Comparison of ENCODE assay signal across 24 cellular contexts in genomic region chr22:38282397-38282796, GRCh38. TPM values are rescaled to one million over a fixed set of nuclear protein-coding genes. Genes with fewer than 3 reads are reported as not detected.
DNase-seq lines count a peak whose midpoint lies in the region; ATAC-seq, FAIRE-seq and TF ChIP-seq lines count a peak whose summit lies in the region.
"Had no signal": no experiment of that assay in that cellular context is flagged by ENCODE, and none has a peak within 500 bp of the region (broad histone marks: within the 10 kb centered on the region; RNA-seq: fewer than 3 reads in every experiment).

No MANE protein-coding gene starts in this region.

- intact Hi-C loops in HepG2 (cut with micrococcal nuclease; ENCODE audit: unreplicated experiment) (no loop called here), right lobe of liver (cut with DNase I) (no loop called here), pancreas (cut with DNase I) (no loop called here)

- ATAC-seq in HepG2 (no peak), right lobe of liver (no peak), pancreas (no peak)
- ATAC-seq: activated CD4-positive, CD25-positive, alpha-beta regulatory T cell treated with anti-CD3 and anti-CD28 coated beads, Interleukin-2, amount 50 U/mL, for 24 hours; activated CD8-positive, alpha-beta T cell treated with anti-CD3 and anti-CD28 coated beads for 36 hours; left cardiac atrium had no signal

- no peak overlapping the region for H3K27ac Mint-ChIP-seq in neural crest cell (ENCODE audit: unreplicated experiment)
- H3K27ac Mint-ChIP-seq: activated CD8-positive, alpha-beta T cell treated with anti-CD3 and anti-CD28 coated beads for 36 hours; neural progenitor cell had no signal

- no peaks in the 10 kb centered on the region for H3K36me3 ChIP-seq in HepG2 (replicated peaks in 1 of 2; ENCODE audit: control insufficient read depth in 1 of 2, insufficient read depth in 2 of 2, low read length in 2 of 2)
- no peaks in the 10 kb centered on the region for H3K36me3 ChIP-seq in right lobe of liver
- H3K36me3 ChIP-seq in pancreas = no peaks in the 10 kb centered on the region
- H3K36me3 ChIP-seq: neural progenitor cell had no signal

- H3K4me1 Mint-ChIP-seq in neural crest cell = peaks cover 27% of the 10 kb centered on the region

- no peak overlapping the region for H2AFZ ChIP-seq in HepG2 (ENCODE audit: low read length)
- H2AFZ ChIP-seq: neural progenitor cell had no signal

- 33% methylated on average over 7 of the region's 9 CpGs for WGBS in HepG2 (ENCODE audit: low lambda C conversion rate)
- 87% methylated on average over 8 of the region's 9 CpGs for WGBS in right lobe of liver (ENCODE audit: insufficient coverage, low coverage, low lambda C conversion rate, missing lambda C conversion rate)
- WGBS in pancreas, 2 donors = 81 to 85% methylated on average over 9 of the region's 9 CpGs

- in situ Hi-C loops in HepG2 (cut with HindIII; ENCODE audit: extremely low pct_ligation_motif_present, low pct_unique_long_range_greater_than_20kb) = no loop called here

- TF ChIP-seq POLR2A in HepG2 (IDR thresholded peaks at IDR 0.05; ENCODE audit: insufficient read depth in 1 of 2, low read depth in 2 of 2, low read length in 2 of 2) (no peak), right lobe of liver (IDR thresholded peaks at IDR 0.05) (no peak)

- H3K27me3 ChIP-seq in HepG2 (ENCODE audit: control insufficient read depth in 1 of 2, insufficient read depth in 2 of 2, low read length in 2 of 2) = no peaks in the 10 kb centered on the region
- H3K27me3 ChIP-seq in right lobe of liver = no peaks in the 10 kb centered on the region
- H3K27me3 ChIP-seq in pancreas = no peaks in the 10 kb centered on the region
- H3K27me3 ChIP-seq: neural progenitor cell, tibial artery had no signal

- TF ChIP-seq EP300 in HepG2 (IDR thresholded peaks at IDR 0.05; ENCODE audit: low read depth in 2 of 2, low read length in 2 of 2) (no peak), HepG2 (CRISPR knock-in tag; IDR thresholded peaks at IDR 0.05; ENCODE audit: borderline replicate concordance) (no peak)

- H4K20me1 ChIP-seq in HepG2 (ENCODE audit: insufficient read depth, low read length) = no peaks in the 10 kb centered on the region

- no peak for FAIRE-seq in HepG2 (lab: Jason Lieb, UNC)
- no peak for FAIRE-seq in pancreas (lab: Jason Lieb, UNC)

- peak overlapping the region; percentile 27 for H3K4me3 Mint-ChIP-seq in neural crest cell
- H3K4me3 Mint-ChIP-seq: activated CD8-positive, alpha-beta T cell treated with anti-CD3 and anti-CD28 coated beads for 36 hours; neural progenitor cell had no signal

- H3K79me2 ChIP-seq in HepG2 (ENCODE audit: insufficient read depth, low read length) = no peaks in the 10 kb centered on the region

- TF ChIP-seq CTCF in HepG2 (CRISPR knock-in tag; IDR thresholded peaks at IDR 0.05) (no peak), right lobe of liver (IDR thresholded peaks at IDR 0.05) (no peak), neural crest cell (conservative IDR thresholded peaks at IDR 0.05) (no peak), pancreas (IDR thresholded peaks at IDR 0.05) (no peak)

- H3K27me3 Mint-ChIP-seq in neural crest cell (ENCODE audit: low read depth) = peaks cover 5% of the 10 kb centered on the region
- H3K27me3 Mint-ChIP-seq: activated CD8-positive, alpha-beta T cell treated with anti-CD3 and anti-CD28 coated beads for 36 hours had no signal

- H3K9me3 Mint-ChIP-seq in neural crest cell = no peaks in the 10 kb centered on the region
- H3K9me3 Mint-ChIP-seq: activated CD8-positive, alpha-beta T cell treated with anti-CD3 and anti-CD28 coated beads for 36 hours; neural progenitor cell had no signal

- TF ChIP-seq RAD21 in HepG2 (CRISPR knock-in tag; IDR thresholded peaks at IDR 0.05) = no peak

- H3K27ac ChIP-seq in HepG2 (ENCODE audit: extremely low read length, insufficient read depth, low read length) (peak overlapping the region; percentile 79), right lobe of liver (no peak overlapping the region), epithelial cell of prostate (peak overlapping the region; percentile 65), pancreas (no peak overlapping the region)
- H3K27ac ChIP-seq: neural progenitor cell, psoas muscle, SK-N-MC had no signal

- CTCF ChIA-PET in HepG2 (lab: Yijun Ruan, JAX; ENCODE audit: low intra/inter-chr PET ratio, low total read pairs) = no interaction called here

- H3K9ac ChIP-seq in HepG2 (ENCODE audit: insufficient read depth, low read depth, low read length) = peak overlapping the region; percentile 47
- H3K9ac ChIP-seq: neural progenitor cell had no signal

- no peaks in the 10 kb centered on the region for H3K9me3 ChIP-seq in HepG2 (ENCODE audit: low read length)
- H3K9me3 ChIP-seq in right lobe of liver = no peaks in the 10 kb centered on the region
- no peaks in the 10 kb centered on the region for H3K9me3 ChIP-seq in pancreas
- H3K9me3 ChIP-seq: psoas muscle, tibial artery had no signal

- DNase-seq in HepG2 (ENCODE audit: low spot score) (no peak), right lobe of liver (no peak), epithelial cell of prostate (ENCODE audit: low read depth, low spot score) (no peak), neural crest cell (ENCODE audit: low read depth, low spot score) (no peak), pancreas (no peak), NCI-H2171 (lab: John Stamatoyannopoulos, UW) (no peak), SKM-1 (lab: John Stamatoyannopoulos, UW; ENCODE audit: unreplicated experiment) (no peak), DMS79 (lab: John Stamatoyannopoulos, UW) (no peak)
- DNase-seq: activated CD8-positive, alpha-beta T cell treated with anti-CD3 and anti-CD28 coated beads for 36 hours; activated naive CD4-positive, alpha-beta T cell; amniotic stem cell; C1 segment of cervical spinal cord; left cardiac atrium; NCI-H1105; NCI-H2081 treated with DMSO at 0.1 percent for 48 hours; NCI-H510A; psoas muscle; stimulated activated naive CD4-positive, alpha-beta T cell treated with Interleukin-2 at 50 U/mL for 16 hours; T-helper 9 cell; tibial artery had no signal

- POLR2A ChIA-PET in HepG2 (lab: Yijun Ruan, JAX) = interaction anchor here (1.1 to 1.8 kb wide), 5 partner anchors 8 to 173 kb away, joined by 3 to 10 read pairs (median 4); partner anchors contain the start of gene BAIAP2L2

- BruUV-seq in HepG2 (replicated peaks; lab: Mats Ljungman, UMichigan) = no TSS peak

- H3K4me3 ChIP-seq in HepG2 (replicated peaks in 1 of 3; ENCODE audit: insufficient read depth in 1 of 3, low read depth in 2 of 3, low read length in 3 of 3) (peak overlapping the region in 2 of 3 experiments; percentile 12 to 46; a peak in 2 of 6 replicates), right lobe of liver (no peak overlapping the region), pancreas (no peak overlapping the region)
- H3K4me3 ChIP-seq: neural progenitor cell, psoas muscle, SK-N-MC, skin epidermis, tibial artery had no signal

- H3K4me1 ChIP-seq in HepG2 (ENCODE audit: insufficient read depth, low read length) (peaks cover 54% of the 10 kb centered on the region), right lobe of liver (peaks cover 0 to 13% (median 0%) of the 10 kb centered on the region in 4 donors), pancreas (peaks cover 0 to 7% (median 0%) of the 10 kb centered on the region in 3 donors)
- H3K4me1 ChIP-seq: psoas muscle had no signal

- peaks cover 5% of the 10 kb centered on the region for H3K36me3 Mint-ChIP-seq in neural crest cell (ENCODE audit: low read depth)
- H3K36me3 Mint-ChIP-seq: neural progenitor cell had no signal

- H3K4me2 ChIP-seq in HepG2 (ENCODE audit: low read depth, low read length) = peak overlapping the region; percentile 73
- H3K4me2 ChIP-seq: neural progenitor cell had no signal

RNA-seq across cellular contexts. Expression of gene TMEM184B, which starts 9.6 kb away (rescaled TPM):
- 11.8 and 15.9 TPM in 2 replicates for total RNA-seq in HepG2 (2016; rRNA removed; fragmentation: Illumina TruSeq; extraction: Trizol)
- 12.8 and 13.5 TPM in 2 replicates for total RNA-seq in HepG2 (2016; cell fraction: cytosol; rRNA removed; fragmentation: Illumina TruSeq; extraction: Trizol; ENCODE audit: low read depth)
- 10.2 and 15.3 TPM in 2 replicates for total RNA-seq in HepG2 (2016; cell fraction: insoluble cytoplasmic fraction; rRNA removed; fragmentation: Illumina TruSeq; extraction: Trizol)
- total RNA-seq in HepG2 (2016; cell fraction: membrane; rRNA removed; fragmentation: Illumina TruSeq; extraction: Trizol) = 32.8 and 33.3 TPM in 2 replicates
- 12.9 and 16.5 TPM in 2 replicates for total RNA-seq in HepG2 (2016; cell fraction: nucleus; rRNA removed; fragmentation: Illumina TruSeq; extraction: Trizol)
- polyA plus RNA-seq in HepG2 (2011; rRNA removed) = 16.0 and 16.4 TPM in 2 replicates
- polyA plus RNA-seq in HepG2 (2011; cell fraction: cytosol; rRNA removed) = 13.7 and 14.0 TPM in 2 replicates
- 33.2 and 36.0 TPM in 2 replicates for polyA plus RNA-seq in HepG2 (2011; cell fraction: nucleus; rRNA removed)
- polyA plus RNA-seq in HepG2 (2012) = 18.5 and 26.5 TPM in 2 replicates
- polyA plus RNA-seq in HepG2 (2016; cell fraction: cytosol; fragmentation: Illumina TruSeq; extraction: Trizol; ENCODE audit: low read depth) = 13.7 and 14.5 TPM in 2 replicates
- 14.5 and 19.7 TPM in 2 replicates for polyA plus RNA-seq in HepG2 (2016; cell fraction: insoluble cytoplasmic fraction; fragmentation: Illumina TruSeq; extraction: Trizol; ENCODE audit: low read depth)
- 34.1 and 39.3 TPM in 2 replicates for polyA plus RNA-seq in HepG2 (2016; cell fraction: membrane; fragmentation: Illumina TruSeq; extraction: Trizol; ENCODE audit: low read depth)
- 38.4 and 41.0 TPM in 2 replicates for polyA plus RNA-seq in HepG2 (2016; cell fraction: nucleus; fragmentation: Illumina TruSeq; extraction: Trizol; ENCODE audit: insufficient read depth, low read depth)
- polyA minus RNA-seq in HepG2 (2011; rRNA and poly(A)+ RNA removed; ENCODE audit: low replicate concordance) = 21.0 and 37.7 TPM in 2 replicates
- polyA minus RNA-seq in HepG2 (2011; cell fraction: cytosol; rRNA and poly(A)+ RNA removed) = 18.8 and 20.9 TPM in 2 replicates
- 8.7 and 10.9 TPM in 2 replicates for polyA minus RNA-seq in HepG2 (2011; cell fraction: nucleus; rRNA and poly(A)+ RNA removed)
- 10 to 100 TPM in 5 of 6 experiments, 1 to 10 TPM in 1; 7.9 to 42.6 (median 16.9) TPM for total RNA-seq in right lobe of liver
- total RNA-seq in neural crest cell = 58.3 and 60.3 TPM in 2 replicates
- total RNA-seq in pancreas = 10 to 100 TPM; 11.6 to 30.5 (median 18.6) TPM
- polyA plus RNA-seq in pancreas = 10 to 100 TPM; 17.0 to 24.4 TPM

RNA-seq across cellular contexts. Expression of gene CSNK1E, which starts 34.8 kb away (rescaled TPM):
- total RNA-seq in HepG2 (2016; rRNA removed; fragmentation: Illumina TruSeq; extraction: Trizol) (19.8 and 34.7 TPM in 2 replicates), right lobe of liver (10 to 100 TPM; 19.9 to 41.8 (median 27.4) TPM), neural crest cell (243 and 250 TPM in 2 replicates), pancreas (10 to 100 TPM; 52.7 to 94.2 (median 57.7) TPM)
- 34.0 and 36.2 TPM in 2 replicates for total RNA-seq in HepG2 (2016; cell fraction: cytosol; rRNA removed; fragmentation: Illumina TruSeq; extraction: Trizol; ENCODE audit: low read depth)
- 18.0 and 33.5 TPM in 2 replicates for total RNA-seq in HepG2 (2016; cell fraction: insoluble cytoplasmic fraction; rRNA removed; fragmentation: Illumina TruSeq; extraction: Trizol)
- total RNA-seq in HepG2 (2016; cell fraction: membrane; rRNA removed; fragmentation: Illumina TruSeq; extraction: Trizol) = 53.9 and 59.1 TPM in 2 replicates
- 30.6 and 34.3 TPM in 2 replicates for total RNA-seq in HepG2 (2016; cell fraction: nucleus; rRNA removed; fragmentation: Illumina TruSeq; extraction: Trizol)
- polyA plus RNA-seq in HepG2 (2011; rRNA removed) (129 and 152 TPM in 2 replicates), pancreas (100 to 1,000 TPM in 1 of 2 donors, 10 to 100 TPM in 1; 87.2 to 115 TPM)
- 93.4 and 108 TPM in 2 replicates for polyA plus RNA-seq in HepG2 (2011; cell fraction: cytosol; rRNA removed)
- 285 and 291 TPM in 2 replicates for polyA plus RNA-seq in HepG2 (2011; cell fraction: nucleus; rRNA removed)
- polyA plus RNA-seq in HepG2 (2012) = 60.9 and 83.8 TPM in 2 replicates
- polyA plus RNA-seq in HepG2 (2016; cell fraction: cytosol; fragmentation: Illumina TruSeq; extraction: Trizol; ENCODE audit: low read depth) = 40.2 and 42.9 TPM in 2 replicates
- polyA plus RNA-seq in HepG2 (2016; cell fraction: insoluble cytoplasmic fraction; fragmentation: Illumina TruSeq; extraction: Trizol; ENCODE audit: low read depth) = 27.5 and 37.1 TPM in 2 replicates
- polyA plus RNA-seq in HepG2 (2016; cell fraction: membrane; fragmentation: Illumina TruSeq; extraction: Trizol; ENCODE audit: low read depth) = 58.9 and 59.0 TPM in 2 replicates
- 67.4 and 77.3 TPM in 2 replicates for polyA plus RNA-seq in HepG2 (2016; cell fraction: nucleus; fragmentation: Illumina TruSeq; extraction: Trizol; ENCODE audit: insufficient read depth, low read depth)
- 116 and 242 TPM in 2 replicates for polyA minus RNA-seq in HepG2 (2011; rRNA and poly(A)+ RNA removed; ENCODE audit: low replicate concordance)
- polyA minus RNA-seq in HepG2 (2011; cell fraction: cytosol; rRNA and poly(A)+ RNA removed) = 54.0 and 54.3 TPM in 2 replicates
- polyA minus RNA-seq in HepG2 (2011; cell fraction: nucleus; rRNA and poly(A)+ RNA removed) = 69.5 and 90.5 TPM in 2 replicates

Comparison
In these comparisons a context has a peak if more than half of its experiments do, and no peak if none do; other contexts are left out.
1. H3K27ac ChIP-seq: peak in HepG2 (single experiment) and epithelial cell of prostate (single experiment); none in right lobe of liver (0 of 3) and pancreas (0 of 4).
2. H3K4me3 ChIP-seq: peak in HepG2 (2 of 3); none in right lobe of liver (0 of 3) and pancreas (0 of 4).